18 cellular contexts compared by ENCODE assay signal in genomic region chrX:130555341-130555740, GRCh38.
"Had no signal": no experiment of that assay in that cellular context is flagged by ENCODE, and none has a peak within 500 bp of the region (broad histone marks: within the 10 kb centered on the region; RNA-seq: fewer than 3 reads in every experiment).

No MANE protein-coding gene starts in this region.

- H3K27ac ChIP-seq: coronary artery, neutrophil, thyroid gland, uterus had no signal

- ATAC-seq: activated CD8-positive, alpha-beta T cell treated with anti-CD3 and anti-CD28 coated beads, Interleukin-2, amount 10 ng/mL, durations not matched to agents 7 days and 5 days; activated naive CD8-positive, alpha-beta T cell treated with anti-CD3 and anti-CD28 coated beads, Interleukin-2, amount 50 U/mL, for 24 hours; left colon; naive thymus-derived CD4-positive, alpha-beta T cell; right cardiac atrium; stimulated activated effector memory CD8-positive, alpha-beta T cell treated with anti-CD3 and anti-CD28 coated beads, Interleukin-12 subunit alpha, Interleukin-12 subunit beta, amount 100 ng/mL, for 72 hours; WTC11 had no signal

- H3K4me3 ChIP-seq: coronary artery, thyroid gland, uterus had no signal

- H3K9me3 ChIP-seq: neutrophil, thyroid gland, uterus had no signal

- H3K36me3 ChIP-seq: neutrophil, thyroid gland, uterus had no signal

- DNase-seq: activated CD4-positive, alpha-beta T cell treated with anti-CD3 and anti-CD28 coated beads for 48 hours; activated CD8-positive, alpha-beta memory T cell treated with anti-CD3 and anti-CD28 coated beads, Interleukin-2, amount 50 U/mL, for 48 hours; activated CD8-positive, alpha-beta T cell treated with anti-CD3 and anti-CD28 coated beads, Interleukin-2, amount 10 ng/mL, durations not matched to agents 7 days and 5 days; activated naive CD4-positive, alpha-beta T cell; activated naive CD8-positive, alpha-beta T cell treated with anti-CD3 and anti-CD28 coated beads, Interleukin-2, amount 50 U/mL, for 24 hours; caudate nucleus; effector CD8-positive, alpha-beta T cell; foreskin melanocyte; head of caudate nucleus; left colon; naive thymus-derived CD4-positive, alpha-beta T cell; right cardiac atrium; thyroid gland; uterus had no signal
